ENCODE assay signal across 32 cellular contexts in genomic region chr2:235876099-235876679, GRCh38.
"Had no signal": no experiment of that assay in that cellular context is flagged by ENCODE, and none has a peak within 500 bp of the region (broad histone marks: within the 10 kb centered on the region; RNA-seq: fewer than 3 reads in every experiment).

No MANE protein-coding gene starts in this region.

- H3K27ac ChIP-seq: ascending aorta, body of pancreas, coronary artery, KMS-11, PC-9, WERI-Rb-1 had no signal

- H3K4me3 Mint-ChIP-seq: activated CD8-positive, alpha-beta memory T cell treated with anti-CD3 and anti-CD28 coated beads, Interleukin-2, amount 10 ng/mL, durations not matched to agents 7 days and 5 days; activated CD8-positive, alpha-beta T cell treated with anti-CD3 and anti-CD28 coated beads, Interleukin-2, amount 10 ng/mL, durations not matched to agents 7 days and 5 days; activated naive CD8-positive, alpha-beta T cell treated with anti-CD3 and anti-CD28 coated beads, Interleukin-2, amount 50 U/mL, for 24 hours; activated T-cell treated with anti-CD3 and anti-CD28 coated beads, Interleukin-2, amount 50 U/mL, for 24 hours; T-cell had no signal

- H3K4me2 ChIP-seq: KMS-11, PC-9 had no signal

- H3K27ac Mint-ChIP-seq: activated CD8-positive, alpha-beta memory T cell treated with anti-CD3 and anti-CD28 coated beads, Interleukin-2, amount 10 ng/mL, durations not matched to agents 7 days and 5 days; activated CD8-positive, alpha-beta T cell treated with anti-CD3 and anti-CD28 coated beads, Interleukin-2, amount 10 ng/mL, durations not matched to agents 7 days and 5 days; activated naive CD4-positive, alpha-beta T cell treated with anti-CD3 and anti-CD28 coated beads, Interleukin-2, amount 50 U/mL, for 72 hours; activated naive CD8-positive, alpha-beta T cell treated with anti-CD3 and anti-CD28 coated beads, Interleukin-2, amount 50 U/mL, for 24 hours; activated T-cell treated with anti-CD3 and anti-CD28 coated beads, Interleukin-2, amount 50 U/mL, for 24 hours; T-cell had no signal

- H3K4me1 Mint-ChIP-seq: activated CD8-positive, alpha-beta memory T cell treated with anti-CD3 and anti-CD28 coated beads, Interleukin-2, amount 10 ng/mL, durations not matched to agents 7 days and 5 days; activated naive CD8-positive, alpha-beta T cell treated with anti-CD3 and anti-CD28 coated beads, Interleukin-2, amount 50 U/mL, for 24 hours; T-cell had no signal

- H2AFZ ChIP-seq: PC-9 had no signal

- H3K9me3 ChIP-seq: ascending aorta, body of pancreas had no signal

- ATAC-seq: activated CD4-positive, CD25-positive, alpha-beta regulatory T cell treated with anti-CD3 and anti-CD28 coated beads, Interleukin-2, amount 50 U/mL, for 24 hours; activated CD8-positive, alpha-beta memory T cell treated with anti-CD3 and anti-CD28 coated beads, Interleukin-2, amount 10 ng/mL, durations not matched to agents 7 days and 5 days; activated CD8-positive, alpha-beta T cell treated with anti-CD3 and anti-CD28 coated beads, Interleukin-2, amount 10 ng/mL, durations not matched to agents 7 days and 5 days; activated naive CD4-positive, alpha-beta T cell treated with anti-CD3 and anti-CD28 coated beads, Interleukin-2, amount 50 U/mL, for 72 hours; activated naive CD8-positive, alpha-beta T cell treated with anti-CD3 and anti-CD28 coated beads, Interleukin-2, amount 50 U/mL, for 24 hours; body of pancreas; T-cell had no signal

- H3K27me3 Mint-ChIP-seq: activated CD8-positive, alpha-beta memory T cell treated with anti-CD3 and anti-CD28 coated beads, Interleukin-2, amount 10 ng/mL, durations not matched to agents 7 days and 5 days; activated naive CD8-positive, alpha-beta T cell treated with anti-CD3 and anti-CD28 coated beads, Interleukin-2, amount 50 U/mL, for 24 hours had no signal

- H3K4me3 ChIP-seq: ascending aorta, body of pancreas, coronary artery, PC-9 had no signal

- H3K9me3 Mint-ChIP-seq: activated naive CD8-positive, alpha-beta T cell treated with anti-CD3 and anti-CD28 coated beads, Interleukin-2, amount 50 U/mL, for 24 hours had no signal

- DNase-seq: activated CD4-positive, alpha-beta T cell treated with anti-CD3 and anti-CD28 coated beads for 4 hours; activated CD4-positive, alpha-beta T cell treated with anti-CD3 and anti-CD28 coated beads, Interleukin-2, amount 50 U/mL, for 4 hours; activated CD8-positive, alpha-beta memory T cell treated with anti-CD3 and anti-CD28 coated beads, Interleukin-2, amount 10 ng/mL, durations not matched to agents 7 days and 5 days; activated CD8-positive, alpha-beta T cell treated with anti-CD3 and anti-CD28 coated beads, Interleukin-2, amount 10 ng/mL, durations not matched to agents 7 days and 5 days; activated effector memory CD4-positive, alpha-beta T cell treated with anti-CD3 and anti-CD28 coated beads, Interleukin-2, amount 50 U/mL, for 16 hours; activated naive CD4-positive, alpha-beta T cell treated with Interleukin-2 at 50 U/mL for 16 hours; activated naive CD8-positive, alpha-beta T cell treated with anti-CD3 and anti-CD28 coated beads, Interleukin-2, amount 50 U/mL, for 24 hours; activated T-cell treated with anti-CD3 and anti-CD28 coated beads, Interleukin-2, amount 50 U/mL, for 24 hours; amniotic stem cell; body of pancreas; central memory CD4-positive, alpha-beta T cell; NCI-H1092; NCI-H1417; NCI-H1930; NCI-H2107; NCI-H2171 treated with DMSO at 0.1 percent for 48 hours; NCI-H345; NCI-H510A; NCI-H526 treated with DMSO at 0.1 percent for 48 hours; NCI-H82; NK-92 treated with Interleukin-12 subunit alpha and Interleukin-12 subunit beta, amount 100 ng/mL, for 24 hours; PC-9; SIG-M5; T-cell; T-helper 2 cell; WERI-Rb-1 had no signal

- FAIRE-seq: bronchial epithelial cell had no signal

- H3K36me3 Mint-ChIP-seq: activated CD8-positive, alpha-beta memory T cell treated with anti-CD3 and anti-CD28 coated beads, Interleukin-2, amount 10 ng/mL, durations not matched to agents 7 days and 5 days; T-cell had no signal

- H3K36me3 ChIP-seq: ascending aorta, WERI-Rb-1 had no signal

- H3K27me3 ChIP-seq: ascending aorta, body of pancreas had no signal

- H3K9ac ChIP-seq: KMS-11 had no signal

- H3K4me1 ChIP-seq: ascending aorta, body of pancreas had no signal
